Comparison of ENCODE assay signal across 1 cellular context in genomic region chr13:32278456-32278855, GRCh38.
TF ChIP-seq lines count a peak whose summit lies in the region.

No MANE protein-coding gene starts in this region.

TF ChIP-seq in GM12878, 131 proteins besides CTCF, POLR2A, EP300 and RAD21 (continued from another document):
- no peak for TF ChIP-seq CEBPZ (IDR thresholded peaks at IDR 0.05; ENCODE audit: low read depth, low read length)
- no peak for TF ChIP-seq RBBP5 (conservative IDR thresholded peaks at IDR 0.05)
- no peak for TF ChIP-seq FOS (IDR thresholded peaks at IDR 0.05; ENCODE audit: borderline replicate concordance, extremely low read depth, insufficient read length)
- TF ChIP-seq TAF1 (IDR thresholded peaks at IDR 0.05; ENCODE audit: borderline replicate concordance, low read depth, low read length), result no peak
- no peak for TF ChIP-seq EGR1 (IDR thresholded peaks at IDR 0.05; ENCODE audit: borderline replicate concordance in 1 of 2, low read depth in 2 of 2, low read length in 2 of 2)
